8 cellular contexts compared by ENCODE assay signal in genomic region chr1:68600049-68600661, GRCh38.
DNase-seq lines count a peak whose midpoint lies in the region; ATAC-seq, FAIRE-seq and TF ChIP-seq lines count a peak whose summit lies in the region.
"Had no signal": no experiment of that assay in that cellular context is flagged by ENCODE, and none has a peak within 500 bp of the region (broad histone marks: within the 10 kb centered on the region; RNA-seq: fewer than 3 reads in every experiment).

No MANE protein-coding gene starts in this region.

- no peak overlapping the region for H2BK5ac ChIP-seq in H1 (ENCODE audit: low read depth, low read length)

- H3K9ac ChIP-seq in H1 (replicated peaks in 1 of 4; ENCODE audit: extremely low read depth in 1 of 4, low read depth in 3 of 4, low read length in 3 of 4), result no peak overlapping the region

- CTCF ChIA-PET in H1 (lab: Charles Lee; ENCODE audit: partially characterized antibody), result interaction anchor here (0.7 to 1.8 kb wide), 16 partner anchors 9 to 1137 kb away, joined by 3 to 10 read pairs (median 4); no protein-coding TSS in a partner anchor

- H2BK120ac ChIP-seq in H1 (replicated peaks; ENCODE audit: low read depth, low read length), result no peak overlapping the region

- peak; percentile 95 for FAIRE-seq in H1 (lab: Jason Lieb, UNC)

- H2AK5ac ChIP-seq in H1 (ENCODE audit: low read depth, low read length), result no peak overlapping the region

- no peaks in the 10 kb centered on the region for H3K79me1 ChIP-seq in H1 (ENCODE audit: low read depth, low read length)

- peak overlapping the region in 1 of 2 experiments; percentile 15; a peak in 1 of 4 replicates for H3K4me2 ChIP-seq in H1 (ENCODE audit: insufficient read depth in 1 of 2, low read depth in 2 of 2, low read length in 2 of 2)

- H3K4me1 ChIP-seq in H1 (replicated peaks in 1 of 4; ENCODE audit: control insufficient read depth in 3 of 4, insufficient read depth in 4 of 4, low read length in 3 of 4), result peaks cover 0 to 2% (median 0%) of the 10 kb centered on the region in 4 experiments; a peak in 2 of 7 replicates

- no peak for TF ChIP-seq EP300 in H1 (IDR thresholded peaks at IDR 0.05; ENCODE audit: borderline replicate concordance in 1 of 2, low read depth in 2 of 2, low read length in 2 of 2)

- no peak for TF ChIP-seq POLR2A in H1 (IDR thresholded peaks at IDR 0.05; ENCODE audit: control extremely low read depth in 1 of 2, low read depth in 2 of 2, low read length in 2 of 2)

- POLR2A ChIA-PET in H1 (lab: Charles Lee; ENCODE audit: partially characterized antibody), result no interaction called here

- no peaks in the 10 kb centered on the region for H3K79me2 ChIP-seq in H1 (ENCODE audit: control insufficient read depth in 1 of 2, insufficient read depth in 2 of 2, low read length in 2 of 2)

- no peak overlapping the region for H3K14ac ChIP-seq in H1 (ENCODE audit: insufficient read length)

- TF ChIP-seq CTCF in GM12875 (IDR thresholded peaks at IDR 0.05; ENCODE audit: borderline replicate concordance, insufficient read depth, low read depth, low read length) (peak; percentile 44; the same call in 1 of the 2 replicates), H1 (IDR thresholded peaks at IDR 0.05; ENCODE audit: control extremely low read depth in 1 of 3, insufficient read depth in 1 of 3, low read depth in 1 of 3, low read length in 3 of 3) (peak in 2 of 3 experiments; percentile 68 to 69; a peak in 3 of 4 replicates)

- no peak overlapping the region for H2BK20ac ChIP-seq in H1 (ENCODE audit: low read length)

- DNase-seq in NCI-H2029 treated with DMSO at 0.1 percent for 48 hours (lab: John Stamatoyannopoulos, UW) (peak; percentile 22), H1 (ENCODE audit: low read depth in 1 of 2, low spot score in 2 of 2) (peak in 1 of 2 experiments; percentile 21), renal cortical epithelial cell (ENCODE audit: low read depth) (peak; percentile 25), NCI-H1092 treated with DMSO at 0.1 percent for 48 hours (lab: John Stamatoyannopoulos, UW) (no peak)
- DNase-seq: effector CD4-positive, alpha-beta T cell had no signal

- no peak overlapping the region for H4K5ac ChIP-seq in H1 (ENCODE audit: insufficient read length, low read depth, low read length)

- H4K20me1 ChIP-seq in H1 (replicated peaks in 1 of 2; ENCODE audit: control insufficient read depth in 1 of 2, insufficient read depth in 2 of 2, low read length in 2 of 2), result no peaks in the 10 kb centered on the region

- H3K4me3 ChIP-seq in GM12875 (ENCODE audit: low read depth, low read length) (no peak overlapping the region), H1 (ENCODE audit: extremely low read depth in 1 of 4, insufficient read depth in 2 of 4, low read depth in 3 of 4, low read length in 4 of 4) (no peak overlapping the region)

- H3K4ac ChIP-seq in H1 (replicated peaks; ENCODE audit: insufficient read length, low read depth, low read length), result no peak overlapping the region

- H3K9me3 ChIP-seq in H1 (ENCODE audit: insufficient read depth in 2 of 2, low read depth in 1 of 2, low read length in 1 of 2), result no peaks in the 10 kb centered on the region

- no peak overlapping the region for H3K56ac ChIP-seq in H1 (replicated peaks; ENCODE audit: insufficient read length, low read depth, low read length)

- no peak overlapping the region for H4K8ac ChIP-seq in H1 (ENCODE audit: extremely low read depth, insufficient read depth, low read length)

- 38% methylated on average over 5 of the region's 5 CpGs; no CpG with 5 or more reads in 1 of the 2 experiments for WGBS in H1 (ENCODE audit: extremely low coverage in 1 of 2, insufficient coverage in 1 of 2, insufficient read length in 1 of 2, insufficient replicate concordance in 2 of 2, low coverage in 1 of 2, low lambda C conversion rate in 2 of 2, missing lambda C conversion rate in 1 of 2), 2 experiments

- no peaks in the 10 kb centered on the region for H3K23me2 ChIP-seq in H1 (ENCODE audit: low read depth, low read length)

- no peak overlapping the region for H4K91ac ChIP-seq in H1 (replicated peaks; ENCODE audit: insufficient read length, low read length)

- TF ChIP-seq RAD21 in H1 (IDR thresholded peaks at IDR 0.05 in 1 of 2, conservative IDR thresholded peaks at IDR 0.05 in 1 of 2; ENCODE audit: low read depth in 2 of 2, low read length in 2 of 2), result peak; percentile 79 to 83

- H3K23ac ChIP-seq in H1 (ENCODE audit: insufficient read length), result no peak overlapping the region

- no peak overlapping the region for H3K27ac ChIP-seq in H1 (ENCODE audit: low read depth, low read length)

- H3K27me3 ChIP-seq in H1 (replicated peaks in 1 of 4; ENCODE audit: control insufficient read depth in 3 of 4, extremely low read depth in 1 of 4, insufficient read depth in 3 of 4, low read length in 3 of 4), result no peaks in the 10 kb centered on the region

- no peak overlapping the region for H2BK12ac ChIP-seq in H1 (ENCODE audit: low read depth, low read length)

- H2BK15ac ChIP-seq in H1 (ENCODE audit: low read length), result no peak overlapping the region

- ATAC-seq in HG03175 (IDR thresholded peaks at IDR 0.05; ENCODE audit: unreplicated experiment) (no peak), HG02870 (IDR thresholded peaks at IDR 0.05; ENCODE audit: unreplicated experiment) (no peak)

- no peaks in the 10 kb centered on the region for H3K36me3 ChIP-seq in H1 (ENCODE audit: control insufficient read depth in 2 of 4, insufficient read depth in 4 of 4, low read length in 3 of 4)

- 0 out of 2 replicates have a peak overlapping the region, but pooled peaks have one; percentile 45 for H2AFZ ChIP-seq in H1 (ENCODE audit: low read length)

- H3K18ac ChIP-seq in H1 (ENCODE audit: extremely low read depth, low read length), result no peak overlapping the region

TF ChIP-seq in H1, 55 proteins besides CTCF, POLR2A, EP300 and RAD21:
- 0 out of 2 replicates have a peak, but pooled peaks have one; percentile 21 for TF ChIP-seq CEBPB (IDR thresholded peaks at IDR 0.05; ENCODE audit: low read depth, low read length)
- TF ChIP-seq RBBP5 (IDR thresholded peaks at IDR 0.05; ENCODE audit: borderline replicate concordance, low read depth, low read length), result no peak
- TF ChIP-seq POU5F1 (IDR thresholded peaks at IDR 0.05; ENCODE audit: low read depth, low read length), result no peak
